In genomic region chr11:58600510-58600909, GRCh38 we compare ENCODE assay signal across 1 cellular context.
TF ChIP-seq lines count a peak whose summit lies in the region.

No MANE protein-coding gene starts in this region.

TF ChIP-seq in SK-N-SH treated with all-trans-retinoic acid at 6 μM for 48 hours, 23 proteins besides CTCF, POLR2A, EP300 and RAD21 (continued from another document):
- TF ChIP-seq CSRNP3 (CRISPR knock-in tag; IDR thresholded peaks at IDR 0.05) (no peak), ZNF8 (CRISPR knock-in tag; IDR thresholded peaks at IDR 0.05) (no peak), CREB5 (CRISPR knock-in tag; IDR thresholded peaks at IDR 0.05; ENCODE audit: low read depth) (no peak), RARB (CRISPR knock-in tag; IDR thresholded peaks at IDR 0.05) (no peak), ISL1 (CRISPR knock-in tag; IDR thresholded peaks at IDR 0.05) (no peak)
